In genomic region chr10:11472158-11472753, GRCh38 we compare ENCODE assay signal across 9 cellular contexts.
DNase-seq lines count a peak whose midpoint lies in the region; ATAC-seq, FAIRE-seq and TF ChIP-seq lines count a peak whose summit lies in the region.
"Had no signal": no experiment of that assay in that cellular context is flagged by ENCODE, and none has a peak within 500 bp of the region (broad histone marks: within the 10 kb centered on the region; RNA-seq: fewer than 3 reads in every experiment).

No MANE protein-coding gene starts in this region.

- H3K27ac Mint-ChIP-seq in GM23338 = no peak overlapping the region
- no peak overlapping the region for H3K27ac Mint-ChIP-seq in MCF 10A (ENCODE audit: low read depth, unreplicated experiment)

- H2AFZ ChIP-seq in GM23338 = no peak overlapping the region
- H2AFZ ChIP-seq in keratinocyte (ENCODE audit: control insufficient read depth, low read length) = no peak overlapping the region

- TF ChIP-seq CTCF in GM23338 (conservative IDR thresholded peaks at IDR 0.05; ENCODE audit: low read depth in 2 of 2) (peak; percentile 96 to 99), NB4 (IDR thresholded peaks at IDR 0.05; ENCODE audit: low read depth, low read length) (peak; percentile 64), VCaP (conservative IDR thresholded peaks at IDR 0.05) (peak; percentile 87), MCF 10A (IDR thresholded peaks at IDR 0.05; ENCODE audit: unreplicated experiment) (peak; percentile 94), keratinocyte (optimal IDR thresholded peaks at IDR 0.05 in 1 of 3, IDR thresholded peaks at IDR 0.05 in 1 of 3, conservative IDR thresholded peaks at IDR 0.05 in 1 of 3; ENCODE audit: extremely low read depth in 1 of 3, insufficient read depth in 2 of 3, low read length in 3 of 3) (peak; percentile 70 to 85 (median 84))

- H4K20me1 ChIP-seq in GM23338 (replicated peaks; ENCODE audit: insufficient read depth) = no peaks in the 10 kb centered on the region
- H4K20me1 ChIP-seq in keratinocyte (ENCODE audit: control insufficient read depth, extremely low read depth, insufficient read depth, low read length) = no peaks in the 10 kb centered on the region

- peak; percentile 75 for DNase-seq in G401 (ENCODE audit: low spot score)
- peak; percentile 89 for DNase-seq in GM23338 (ENCODE audit: low spot score)
- DNase-seq in NB4 (ENCODE audit: low read depth) = peak; percentile 58
- peak; percentile 71 for DNase-seq in MCF 10A (ENCODE audit: unreplicated experiment)
- DNase-seq in keratinocyte (ENCODE audit: low read depth, low spot score) = no peak
- DNase-seq in stimulated activated CD4-positive, alpha-beta T cell treated with anti-CD3 and anti-CD28 coated beads, Interleukin-2, amount 100 ng/mL, for 4 hours (ENCODE audit: low read depth) = peak; percentile 54
- no peak for DNase-seq in GF-D8 (lab: John Stamatoyannopoulos, UW)

- peaks cover 50% of the 10 kb centered on the region for H3K4me1 Mint-ChIP-seq in GM23338
- peaks cover 5% of the 10 kb centered on the region for H3K4me1 Mint-ChIP-seq in MCF 10A (ENCODE audit: insufficient read depth, unreplicated experiment)

- H3K36me3 Mint-ChIP-seq in GM23338 (ENCODE audit: low read depth) (peaks cover 12% of the 10 kb centered on the region), MCF 10A (ENCODE audit: insufficient read depth, unreplicated experiment) (no peaks in the 10 kb centered on the region)

- H3K9ac ChIP-seq in keratinocyte (ENCODE audit: control insufficient read depth, extremely low read depth, insufficient read depth, low read length) = no peak overlapping the region

- H3K4me1 ChIP-seq in GM23338 (ENCODE audit: insufficient read depth) (peaks cover 59% of the 10 kb centered on the region), keratinocyte (ENCODE audit: control insufficient read depth, extremely low read depth, insufficient read depth, low read length) (peaks cover 4% of the 10 kb centered on the region)

- intact Hi-C loops in MCF 10A (cut with micrococcal nuclease) = loop anchor here (2.0 to 5.0 kb wide), 2 partner anchors 780 to 1863 kb away; no protein-coding TSS in a partner anchor

- H3K4me3 ChIP-seq in GM23338 (no peak overlapping the region), NB4 (ENCODE audit: low read depth, low read length) (no peak overlapping the region), keratinocyte (ENCODE audit: control insufficient read depth in 2 of 3, extremely low read depth in 1 of 3, insufficient read depth in 2 of 3, low read depth in 1 of 3, low read length in 3 of 3) (no peak overlapping the region)

- H3F3A ChIP-seq in GM23338 (replicated peaks; ENCODE audit: low read depth) = no peaks in the 10 kb centered on the region

- H3K4me2 ChIP-seq in GM23338 (no peak overlapping the region), keratinocyte (ENCODE audit: control insufficient read depth, extremely low read depth, insufficient read depth, low read depth, low read length) (no peak overlapping the region)

- H3K27me3 ChIP-seq in GM23338 (ENCODE audit: insufficient read depth) = no peaks in the 10 kb centered on the region
- H3K27me3 ChIP-seq in keratinocyte (ENCODE audit: control insufficient read depth, extremely low read depth, insufficient read depth, low read length) = no peaks in the 10 kb centered on the region

- H3K79me2 ChIP-seq in GM23338 (replicated peaks; ENCODE audit: insufficient read depth) (0 out of 2 replicates have a peak, but pooled peaks cover 5% of the 10 kb centered on the region), keratinocyte (ENCODE audit: control insufficient read depth, insufficient read depth, low read length) (no peaks in the 10 kb centered on the region)

- H3K4me3 Mint-ChIP-seq in GM23338 (no peak overlapping the region), MCF 10A (ENCODE audit: unreplicated experiment) (no peak overlapping the region)

- dilution Hi-C loops in keratinocyte (cut with MboI; ENCODE audit: extremely low pct_ligation_motif_present, low sequenced_read_pairs) = no loop called here

- H3K9me1 ChIP-seq in keratinocyte (ENCODE audit: control insufficient read depth, extremely low read depth, insufficient read depth, low read length) = no peaks in the 10 kb centered on the region

- peak; percentile 64 for FAIRE-seq in keratinocyte (lab: Jason Lieb, UNC)
- FAIRE-seq: endometrium had no signal

- no peaks in the 10 kb centered on the region for H3K36me3 ChIP-seq in GM23338 (ENCODE audit: insufficient read depth)
- H3K36me3 ChIP-seq in keratinocyte (ENCODE audit: control insufficient read depth in 2 of 2, extremely low read depth in 1 of 2, insufficient read depth in 2 of 2, low read length in 2 of 2) = peaks cover 0 to 3% of the 10 kb centered on the region in 2 experiments

- no peak for TF ChIP-seq POLR2A in NB4 (IDR thresholded peaks at IDR 0.05; ENCODE audit: extremely low read depth, insufficient read length)

- peaks cover 9% of the 10 kb centered on the region for H3K27me3 Mint-ChIP-seq in GM23338 (ENCODE audit: insufficient read depth, low read depth, poor library complexity)
- no peaks in the 10 kb centered on the region for H3K27me3 Mint-ChIP-seq in MCF 10A (ENCODE audit: insufficient read depth, unreplicated experiment)

- POLR2A ChIA-PET in MCF 10A (lab: Yijun Ruan, JAX) = interaction anchor here (1.1 kb wide), 1 partner anchor 12 kb away, joined by 3 read pairs; no protein-coding TSS in a partner anchor

- H3K27ac ChIP-seq in GM23338 (ENCODE audit: low read depth) (no peak overlapping the region), VCaP (no peak overlapping the region), keratinocyte (ENCODE audit: control insufficient read depth, insufficient read depth, low read length) (no peak overlapping the region)

- ATAC-seq in GM23338 = peak; percentile 69

- in situ Hi-C loops in G401 (cut with HindIII; ENCODE audit: low sequenced_read_pairs) = no loop called here

- H3K9me3 Mint-ChIP-seq in GM23338 = no peaks in the 10 kb centered on the region; the same call in 2 of the 3 replicates
- no peaks in the 10 kb centered on the region for H3K9me3 Mint-ChIP-seq in MCF 10A (ENCODE audit: unreplicated experiment)

- H3K9me2 ChIP-seq in GM23338 (ENCODE audit: insufficient read depth) = no peaks in the 10 kb centered on the region

- BruUV-seq in MCF 10A (replicated peaks; lab: Mats Ljungman, UMichigan) = no TSS peak

- CTCF ChIA-PET in MCF 10A (lab: Yijun Ruan, JAX) = interaction anchor here (0.6 to 0.7 kb wide), 2 partner anchors 198 to 256 kb away, joined by 3 read pairs; no protein-coding TSS in a partner anchor

- H3K9me3 ChIP-seq in keratinocyte (ENCODE audit: control insufficient read depth, low read depth, low read length) = no peaks in the 10 kb centered on the region

TF ChIP-seq in GM23338, 12 proteins besides CTCF, POLR2A, EP300 and RAD21 (continues in another document):
- no peak for TF ChIP-seq ZNF114 (CRISPR knock-in tag; IDR thresholded peaks at IDR 0.05)
- no peak for TF ChIP-seq ZNF331 (CRISPR knock-in tag; IDR thresholded peaks at IDR 0.05; ENCODE audit: low read depth)
- TF ChIP-seq, protein P1, sequence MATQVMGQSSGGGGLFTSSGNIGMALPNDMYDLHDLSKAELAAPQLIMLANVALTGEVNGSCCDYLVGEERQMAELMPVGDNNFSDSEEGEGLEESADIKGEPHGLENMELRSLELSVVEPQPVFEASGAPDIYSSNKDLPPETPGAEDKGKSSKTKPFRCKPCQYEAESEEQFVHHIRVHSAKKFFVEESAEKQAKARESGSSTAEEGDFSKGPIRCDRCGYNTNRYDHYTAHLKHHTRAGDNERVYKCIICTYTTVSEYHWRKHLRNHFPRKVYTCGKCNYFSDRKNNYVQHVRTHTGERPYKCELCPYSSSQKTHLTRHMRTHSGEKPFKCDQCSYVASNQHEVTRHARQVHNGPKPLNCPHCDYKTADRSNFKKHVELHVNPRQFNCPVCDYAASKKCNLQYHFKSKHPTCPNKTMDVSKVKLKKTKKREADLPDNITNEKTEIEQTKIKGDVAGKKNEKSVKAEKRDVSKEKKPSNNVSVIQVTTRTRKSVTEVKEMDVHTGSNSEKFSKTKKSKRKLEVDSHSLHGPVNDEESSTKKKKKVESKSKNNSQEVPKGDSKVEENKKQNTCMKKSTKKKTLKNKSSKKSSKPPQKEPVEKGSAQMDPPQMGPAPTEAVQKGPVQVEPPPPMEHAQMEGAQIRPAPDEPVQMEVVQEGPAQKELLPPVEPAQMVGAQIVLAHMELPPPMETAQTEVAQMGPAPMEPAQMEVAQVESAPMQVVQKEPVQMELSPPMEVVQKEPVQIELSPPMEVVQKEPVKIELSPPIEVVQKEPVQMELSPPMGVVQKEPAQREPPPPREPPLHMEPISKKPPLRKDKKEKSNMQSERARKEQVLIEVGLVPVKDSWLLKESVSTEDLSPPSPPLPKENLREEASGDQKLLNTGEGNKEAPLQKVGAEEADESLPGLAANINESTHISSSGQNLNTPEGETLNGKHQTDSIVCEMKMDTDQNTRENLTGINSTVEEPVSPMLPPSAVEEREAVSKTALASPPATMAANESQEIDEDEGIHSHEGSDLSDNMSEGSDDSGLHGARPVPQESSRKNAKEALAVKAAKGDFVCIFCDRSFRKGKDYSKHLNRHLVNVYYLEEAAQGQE (IDR thresholded peaks at IDR 0.05; ENCODE audit: unreplicated experiment) = no peak
- no peak for TF ChIP-seq EZH2 (IDR thresholded peaks at IDR 0.05; ENCODE audit: low read depth, unreplicated experiment)

Comparison
In these comparisons a context has a peak if more than half of its experiments do, and no peak if none do; other contexts are left out.
1. DNase-seq: peak in G401 (single experiment), GM23338 (single experiment), NB4 (single experiment), MCF 10A (single experiment) and stimulated activated CD4-positive, alpha-beta T cell treated with anti-CD3 and anti-CD28 coated beads, Interleukin-2, amount 100 ng/mL, for 4 hours (single experiment); none in keratinocyte (single experiment) and GF-D8 (single experiment).
2. Peak in every context shown above with its lines, with median percentiles within 50 percentile points of each other: CTCF ChIP-seq.